9 cellular contexts compared by ENCODE assay signal in the genomic region with DNA sequence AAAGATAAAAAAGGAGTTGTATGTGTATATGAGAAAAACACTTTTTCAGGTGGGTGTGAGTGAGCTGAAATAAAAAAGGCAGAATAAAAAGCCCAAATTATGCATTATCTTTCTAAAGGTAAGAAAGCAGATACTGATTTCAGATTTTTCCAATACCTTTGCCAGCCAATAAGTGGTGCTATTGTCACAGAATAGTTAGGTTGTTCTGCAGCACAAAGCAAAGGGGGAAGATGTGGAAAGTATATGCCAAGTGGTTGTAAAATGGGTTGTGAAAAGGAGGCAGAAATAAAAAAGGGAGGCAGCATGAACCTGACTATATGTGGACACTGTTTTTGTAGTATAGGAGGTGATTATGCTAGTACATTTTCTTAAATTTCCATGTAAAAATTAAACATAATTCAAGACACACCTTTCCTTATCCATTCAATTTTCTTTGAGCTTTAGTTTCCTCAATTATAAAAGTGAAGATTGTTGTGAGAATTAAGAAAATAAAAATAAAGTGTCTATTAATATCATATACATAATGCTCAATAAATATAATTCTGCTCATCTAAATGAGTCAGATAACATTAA.
A peak's percentile ranks its signal among the peaks of the same experiment; 100 is the strongest.
DNase-seq lines count a peak whose midpoint lies in the region; ATAC-seq and TF ChIP-seq lines count a peak whose summit lies in the region.
"Had no signal": no experiment of that assay in that cellular context is flagged by ENCODE, and none has a peak within 500 bp of the region (broad histone marks: within the 10 kb centered on the region; RNA-seq: fewer than 3 reads in every experiment).

No MANE protein-coding gene starts in this region.

- H3K27me3 ChIP-seq in HCT116 (ENCODE audit: insufficient read depth, low read length) (no peaks in the 10 kb centered on the region), adipocyte (replicated peaks; ENCODE audit: control insufficient read depth, insufficient read depth, low read length) (no peaks in the 10 kb centered on the region), upper lobe of left lung (no peaks in the 10 kb centered on the region), vagina (no peaks in the 10 kb centered on the region)

- H4K20me1 ChIP-seq in HCT116 (ENCODE audit: insufficient read depth) = no peaks in the 10 kb centered on the region

- H3K4me3 ChIP-seq in HCT116 (replicated peaks in 1 of 2; ENCODE audit: low read depth in 1 of 2, low read length in 2 of 2) = no peak overlapping the region
- no peak overlapping the region for H3K4me3 ChIP-seq in adipocyte (ENCODE audit: low read length)
- H3K4me3 ChIP-seq in upper lobe of left lung = no peak overlapping the region
- H3K4me3 ChIP-seq in vagina = no peak overlapping the region

- H3K4me2 ChIP-seq in HCT116 (ENCODE audit: low read length) = no peak overlapping the region

- POLR2A ChIA-PET in HCT116 (lab: Charles Lee) = no interaction called here

- CTCF ChIA-PET in HCT116 (lab: Charles Lee) = interaction anchor here (1.0 to 3.4 kb wide), 4 partner anchors 8 to 762 kb away, joined by 3 to 12 read pairs (median 4); no protein-coding TSS in a partner anchor

- peaks cover 32 to 41% of the 10 kb centered on the region in 2 experiments for H3K4me1 ChIP-seq in HCT116 (ENCODE audit: control insufficient read depth in 1 of 2, insufficient read depth in 2 of 2, low read length in 2 of 2)
- peaks cover 25% of the 10 kb centered on the region for H3K4me1 ChIP-seq in adipocyte (ENCODE audit: control insufficient read depth, insufficient read depth, low read length)
- no peaks in the 10 kb centered on the region for H3K4me1 ChIP-seq in upper lobe of left lung
- H3K4me1 ChIP-seq in vagina = peaks cover 6% of the 10 kb centered on the region

- H3K36me3 ChIP-seq in HCT116 (ENCODE audit: control insufficient read depth in 1 of 2, insufficient read depth in 2 of 2, low read length in 2 of 2) (no peaks in the 10 kb centered on the region), adipocyte (ENCODE audit: control insufficient read depth, insufficient read depth, low read length, severe bottlenecking) (no peaks in the 10 kb centered on the region), upper lobe of left lung (no peaks in the 10 kb centered on the region), vagina (no peaks in the 10 kb centered on the region)

- H3K9ac ChIP-seq in HCT116 (ENCODE audit: low read length) (no peak overlapping the region), adipocyte (ENCODE audit: low read length) (no peak overlapping the region)

- TF ChIP-seq POLR2A in HCT116 (IDR thresholded peaks at IDR 0.05; ENCODE audit: borderline replicate concordance, extremely low read depth, insufficient read depth, insufficient read length) = no peak
- TF ChIP-seq POLR2A in upper lobe of left lung (IDR thresholded peaks at IDR 0.05) = no peak
- TF ChIP-seq POLR2A in vagina (IDR thresholded peaks at IDR 0.05) = no peak

- no TSS peak for BruUV-seq in HCT116 (replicated peaks; lab: Mats Ljungman, UMichigan)

- no peak for ATAC-seq in HCT116
- peak in 1 of 2 donors; percentile 65 for ATAC-seq in upper lobe of left lung (ENCODE audit: low FRiP score in 2 of 2)
- no peak for ATAC-seq in GM21737 (IDR thresholded peaks at IDR 0.05; ENCODE audit: unreplicated experiment)
- ATAC-seq: T-cell had no signal

- intact Hi-C loops in HCT116 (cut with micrococcal nuclease) = loop anchor here (1.0 to 10.0 kb wide), 4 partner anchors 349 to 877 kb away; no protein-coding TSS in a partner anchor
- intact Hi-C loops in vagina (cut with DNase I) = no loop called here

- no peaks in the 10 kb centered on the region for H3K9me3 ChIP-seq in HCT116 (ENCODE audit: control insufficient read depth in 1 of 2, insufficient read depth in 1 of 2, low read depth in 1 of 2, low read length in 2 of 2)
- H3K9me3 ChIP-seq in adipocyte (ENCODE audit: control insufficient read depth, low read length) = no peaks in the 10 kb centered on the region
- no peaks in the 10 kb centered on the region for H3K9me3 ChIP-seq in upper lobe of left lung
- no peaks in the 10 kb centered on the region for H3K9me3 ChIP-seq in vagina

- H2AFZ ChIP-seq in HCT116 (ENCODE audit: low read depth, low read length, poor library complexity, severe bottlenecking) = no peak overlapping the region

- no peaks in the 10 kb centered on the region for H3K79me2 ChIP-seq in HCT116 (ENCODE audit: insufficient read depth, low read length)

- H3K9me2 ChIP-seq in HCT116 (ENCODE audit: insufficient read depth) = no peaks in the 10 kb centered on the region

- TF ChIP-seq EP300 in upper lobe of left lung (IDR thresholded peaks at IDR 0.05) = no peak

- DNase-seq in DMS53 (lab: John Stamatoyannopoulos, UW) (peak; percentile 75), HCT116 (ENCODE audit: low read depth, low spot score) (no peak), NCI-H2196 treated with DMSO at 0.1 percent for 48 hours (lab: John Stamatoyannopoulos, UW; ENCODE audit: unreplicated experiment) (peak; percentile 3), adipocyte (ENCODE audit: low read depth) (peak; percentile 69), inferior parietal cortex (ENCODE audit: extremely low spot score) (peak; percentile 34), upper lobe of left lung (no peak), vagina (ENCODE audit: extremely low spot score in 2 of 2) (no peak)

- TF ChIP-seq CTCF in HCT116 (IDR thresholded peaks at IDR 0.05 in 2 of 3, conservative IDR thresholded peaks at IDR 0.05 in 1 of 3; ENCODE audit: borderline replicate concordance in 1 of 3, insufficient read depth in 1 of 3, low read depth in 2 of 3, low read length in 2 of 3) = peak; percentile 61 to 81 (median 66); a peak in 5 of 6 replicates
- peak; percentile 42 to 72 (median 52) for TF ChIP-seq CTCF in upper lobe of left lung (IDR thresholded peaks at IDR 0.05)
- TF ChIP-seq CTCF in vagina (IDR thresholded peaks at IDR 0.05) = peak in 1 of 3 experiments; percentile 19

- RAD21 ChIA-PET in HCT116 (lab: Charles Lee; ENCODE audit: low non-redundant PET in 1 of 2, low total read pairs in 2 of 2, uncharacterized antibody in 2 of 2, unreplicated experiment in 2 of 2) = no interaction called here

- peak; percentile 85 for TF ChIP-seq RAD21 in HCT116 (IDR thresholded peaks at IDR 0.05; ENCODE audit: low read depth)

- H3K27ac ChIP-seq in HCT116 (ENCODE audit: low read depth, low read length) (no peak overlapping the region), upper lobe of left lung (no peak overlapping the region), vagina (no peak overlapping the region)

TF ChIP-seq in HCT116, 20 proteins besides CTCF, POLR2A, EP300 and RAD21:
- peak; percentile 32; the same call in 1 of the 2 replicates for TF ChIP-seq CBX3 (IDR thresholded peaks at IDR 0.05; ENCODE audit: low read depth)
- no peak for TF ChIP-seq ZNF274 (IDR thresholded peaks at IDR 0.05; ENCODE audit: low read depth, low read length)

Comparison
In these comparisons a context has a peak if more than half of its experiments do, and no peak if none do; other contexts are left out.
1. DNase-seq: peak in DMS53 (single experiment), NCI-H2196 treated with DMSO at 0.1 percent for 48 hours (single experiment), adipocyte (single experiment) and inferior parietal cortex (single experiment); none in HCT116 (single experiment), upper lobe of left lung (0 of 2) and vagina (0 of 2).